In genomic region chrX:48538641-48539344, GRCh38 we compare ENCODE assay signal across 7 cellular contexts. TPM values are rescaled to one million over a fixed set of nuclear protein-coding genes. Genes with fewer than 3 reads are reported as not detected.
DNase-seq lines count a peak whose midpoint lies in the region; ATAC-seq lines count a peak whose summit lies in the region.

No MANE protein-coding gene starts in this region.

- H3K4me3 ChIP-seq in HUES48 (ENCODE audit: low read depth, low read length) (0 out of 2 replicates have a peak overlapping the region, but pooled peaks have one; percentile 78), stomach smooth muscle (ENCODE audit: low read length in 2 of 2) (peak overlapping the region; percentile 35 to 74)

- 0 out of 2 replicates have a peak, but pooled peaks cover 6% of the 10 kb centered on the region for H3K36me3 ChIP-seq in HUES48 (ENCODE audit: control insufficient read depth, insufficient read depth, low read length)
- H3K36me3 ChIP-seq in stomach smooth muscle (ENCODE audit: control insufficient read depth in 2 of 2, insufficient read depth in 2 of 2, low read length in 2 of 2), result no peaks in the 10 kb centered on the region

- H3K4me1 ChIP-seq in HUES48 (ENCODE audit: control insufficient read depth, insufficient read depth, low read length) (no peaks in the 10 kb centered on the region), stomach smooth muscle (ENCODE audit: control insufficient read depth, insufficient read depth, low read length) (peaks cover 6% of the 10 kb centered on the region)

- peak overlapping the region; percentile 51 for H3K27ac ChIP-seq in HUES48 (ENCODE audit: low read depth, low read length)
- H3K27ac ChIP-seq in stomach smooth muscle (ENCODE audit: low read length), result peak overlapping the region; percentile 80

- no peaks in the 10 kb centered on the region for H3K9me3 Mint-ChIP-seq in activated T-helper 17 cell treated with anti-CD3 and anti-CD28 coated beads, Interleukin-2, amount 50 U/mL, for 72 hours
- no peaks in the 10 kb centered on the region for H3K9me3 Mint-ChIP-seq in immature natural killer cell

- H3K4me3 Mint-ChIP-seq in activated T-helper 17 cell treated with anti-CD3 and anti-CD28 coated beads, Interleukin-2, amount 50 U/mL, for 72 hours, result peak overlapping the region; percentile 98
- peak overlapping the region; percentile 80 to 92 (median 90) for H3K4me3 Mint-ChIP-seq in immature natural killer cell

- no peaks in the 10 kb centered on the region for H3K27me3 ChIP-seq in HUES48 (ENCODE audit: control insufficient read depth, insufficient read depth, low read length)
- H3K27me3 ChIP-seq in stomach smooth muscle (ENCODE audit: control insufficient read depth in 1 of 2, insufficient read depth in 2 of 2, low read length in 2 of 2), result peaks cover 0 to 4% of the 10 kb centered on the region in 2 donors

- no peak for ATAC-seq in activated T-helper 17 cell treated with anti-CD3 and anti-CD28 coated beads, Interleukin-2, amount 50 U/mL, for 72 hours (replicated peaks)

- H3K27me3 Mint-ChIP-seq in activated T-helper 17 cell treated with anti-CD3 and anti-CD28 coated beads, Interleukin-2, amount 50 U/mL, for 72 hours, result no peaks in the 10 kb centered on the region
- H3K27me3 Mint-ChIP-seq in immature natural killer cell (ENCODE audit: low read depth in 3 of 3), result peaks cover 4 to 8% (median 6%) of the 10 kb centered on the region in 3 donors

- DNase-seq in immature natural killer cell (no peak), NCI-H2196 treated with DMSO at 0.1 percent for 48 hours (lab: John Stamatoyannopoulos, UW; ENCODE audit: unreplicated experiment) (no peak), putamen (ENCODE audit: low spot score) (no peak)
- DNase-seq in activated CD8-positive, alpha-beta memory T cell treated with anti-CD3 and anti-CD28 coated beads, Interleukin-2, amount 50 U/mL, for 4 hours, result no peak

- peaks cover 7% of the 10 kb centered on the region for H3K4me1 Mint-ChIP-seq in activated T-helper 17 cell treated with anti-CD3 and anti-CD28 coated beads, Interleukin-2, amount 50 U/mL, for 72 hours
- peaks cover 17 to 25% of the 10 kb centered on the region in 2 donors for H3K4me1 Mint-ChIP-seq in immature natural killer cell

- peak overlapping the region; percentile 94 for H3K27ac Mint-ChIP-seq in activated T-helper 17 cell treated with anti-CD3 and anti-CD28 coated beads, Interleukin-2, amount 50 U/mL, for 72 hours
- peak overlapping the region; percentile 88 to 98 (median 94) for H3K27ac Mint-ChIP-seq in immature natural killer cell

- H3K9ac ChIP-seq in HUES48 (ENCODE audit: low read depth, low read length), result no peak overlapping the region
- peak overlapping the region; percentile 38 to 58 for H3K9ac ChIP-seq in stomach smooth muscle (ENCODE audit: low read length in 2 of 2)

- H3K9me3 ChIP-seq in HUES48 (ENCODE audit: control insufficient read depth, insufficient read depth, low read length) (peaks cover 36% of the 10 kb centered on the region), stomach smooth muscle (ENCODE audit: control insufficient read depth in 2 of 2, low read length in 2 of 2) (no peaks in the 10 kb centered on the region)

- peaks cover 38% of the 10 kb centered on the region for H3K36me3 Mint-ChIP-seq in activated T-helper 17 cell treated with anti-CD3 and anti-CD28 coated beads, Interleukin-2, amount 50 U/mL, for 72 hours (ENCODE audit: low read depth)
- peaks cover under 1% of the 10 kb centered on the region in 3 donors for H3K36me3 Mint-ChIP-seq in immature natural killer cell

RNA-seq across cellular contexts. Expression of gene TBC1D25, which starts 0.7 kb away (rescaled TPM):
- 10 to 100 TPM; 19.4 to 25.4 TPM for total RNA-seq in activated T-helper 17 cell treated with anti-CD3 and anti-CD28 coated beads, Interleukin-2, amount 50 U/mL, for 72 hours
- 10 to 100 TPM; 20.0 to 34.9 (median 30.6) TPM for polyA plus RNA-seq in immature natural killer cell

RNA-seq across cellular contexts. Expression of gene EBP, which starts 17.2 kb away (rescaled TPM):
- 100 to 1,000 TPM; 104 to 213 TPM for total RNA-seq in activated T-helper 17 cell treated with anti-CD3 and anti-CD28 coated beads, Interleukin-2, amount 50 U/mL, for 72 hours
- polyA plus RNA-seq in immature natural killer cell, result 100 to 1,000 TPM; 184 to 314 (median 233) TPM

RNA-seq across cellular contexts. Expression of gene PORCN, which starts 30.0 kb away (rescaled TPM):
- 1 to 10 TPM; 8.9 to 9.4 TPM for total RNA-seq in activated T-helper 17 cell treated with anti-CD3 and anti-CD28 coated beads, Interleukin-2, amount 50 U/mL, for 72 hours
- 10 to 100 TPM; 13.1 to 29.8 (median 18.1) TPM for polyA plus RNA-seq in immature natural killer cell

RNA-seq across cellular contexts. Expression of gene RBM3, which starts 35.5 kb away (rescaled TPM):
- 100 to 1,000 TPM; 176 to 335 TPM for total RNA-seq in activated T-helper 17 cell treated with anti-CD3 and anti-CD28 coated beads, Interleukin-2, amount 50 U/mL, for 72 hours
- 100 to 1,000 TPM; 251 to 286 (median 252) TPM for polyA plus RNA-seq in immature natural killer cell

RNA-seq across cellular contexts. Expression of gene WDR13, which starts 58.5 kb away (rescaled TPM):
- 10 to 100 TPM; 45.6 to 74.0 TPM for total RNA-seq in activated T-helper 17 cell treated with anti-CD3 and anti-CD28 coated beads, Interleukin-2, amount 50 U/mL, for 72 hours
- 10 to 100 TPM; 67.1 to 78.1 (median 75.4) TPM for polyA plus RNA-seq in immature natural killer cell
